26 cellular contexts compared by ENCODE assay signal in the genomic region with DNA sequence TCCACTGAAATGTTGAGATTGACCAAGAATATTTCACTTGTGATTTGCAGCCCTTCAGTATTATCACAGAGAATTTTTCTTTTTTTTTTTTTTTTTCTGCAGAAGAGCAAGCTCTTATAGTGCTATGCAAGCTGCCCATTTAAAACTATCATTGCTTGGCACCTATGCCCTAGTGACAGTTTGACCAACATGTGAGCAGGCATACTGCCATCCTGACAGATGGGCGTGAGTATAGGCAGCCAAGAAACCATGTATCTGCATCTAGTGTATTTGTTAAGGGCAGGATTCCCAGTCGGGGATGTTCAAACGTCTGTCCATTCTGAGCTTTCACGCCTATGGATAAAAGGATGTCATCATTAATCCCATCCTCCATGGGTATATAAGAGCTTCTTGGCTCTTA. TPM values are rescaled to one million over a fixed set of nuclear protein-coding genes. Genes with fewer than 3 reads are reported as not detected.
DNase-seq lines count a peak whose midpoint lies in the region; ATAC-seq and TF ChIP-seq lines count a peak whose summit lies in the region.
"Had no signal": no experiment of that assay in that cellular context is flagged by ENCODE, and none has a peak within 500 bp of the region (broad histone marks: within the 10 kb centered on the region; RNA-seq: fewer than 3 reads in every experiment).

No MANE protein-coding gene starts in this region.

- DNase-seq in NCI-H345 (lab: John Stamatoyannopoulos, UW) (peak; percentile 3), NCI-H345 treated with DMSO at 0.1 percent for 48 hours (lab: John Stamatoyannopoulos, UW; ENCODE audit: unreplicated experiment) (no peak), NCI-H446 treated with DMSO at 0.1 percent for 48 hours (lab: John Stamatoyannopoulos, UW) (peak; percentile 99), colonic mucosa (peak; percentile 22), occipital lobe (lab: John Stamatoyannopoulos, UW) (peak; percentile 1)
- DNase-seq in activated CD4-positive, CD25-positive, alpha-beta regulatory T cell (lab: John Stamatoyannopoulos, UW), result no peak
- DNase-seq: activated CD8-positive, alpha-beta T cell treated with anti-CD3 and anti-CD28 coated beads, Interleukin-2, amount 10 ng/mL, durations not matched to agents 7 days and 5 days; activated naive CD4-positive, alpha-beta T cell treated with anti-CD3 and anti-CD28 coated beads, Interleukin-2, amount 10 ng/mL, durations not matched to agents 7 days and 5 days; activated T-cell treated with anti-CD3 and anti-CD28 coated beads, Interleukin-2, amount 50 U/mL, for 24 hours; effector memory CD8-positive, alpha-beta T cell; GF-D8; naive thymus-derived CD8-positive, alpha-beta T cell; NCI-H1417 treated with DMSO at 0.1 percent for 48 hours; NCI-H226; OCI-M1; SJCRH30; stimulated activated CD4-positive, alpha-beta T cell treated with anti-CD3 and anti-CD28 coated beads, Interleukin-4, amount 100 ng/mL, for 24 hours; stomach had no signal

- H3K36me3 ChIP-seq in colonic mucosa, result no peaks in the 10 kb centered on the region
- H3K36me3 ChIP-seq: stomach had no signal

- no peak for TF ChIP-seq CTCF in colonic mucosa (IDR thresholded peaks at IDR 0.05)

- no peaks in the 10 kb centered on the region for H3K4me1 ChIP-seq in colonic mucosa
- H3K4me1 ChIP-seq: parathyroid adenoma had no signal

- H3K4me3 ChIP-seq in colonic mucosa, result no peak overlapping the region
- H3K4me3 ChIP-seq: hepatocyte, SJCRH30, smooth muscle cell, stomach had no signal

- intact Hi-C loops in colonic mucosa (cut with DNase I), result no loop called here

- H3K9ac ChIP-seq in colonic mucosa (ENCODE audit: low read depth in 2 of 2, low read length in 2 of 2), result no peak overlapping the region
- H3K9ac ChIP-seq: KMS-11, parathyroid adenoma had no signal

- H3K9me3 ChIP-seq in colonic mucosa, result no peaks in the 10 kb centered on the region
- H3K9me3 ChIP-seq: stomach had no signal

- no peak for ATAC-seq in GM18873 (IDR thresholded peaks at IDR 0.05; ENCODE audit: low FRiP score, unreplicated experiment)
- ATAC-seq in GM21360 (IDR thresholded peaks at IDR 0.05; ENCODE audit: unreplicated experiment), result no peak
- ATAC-seq: activated CD8-positive, alpha-beta T cell treated with anti-CD3 and anti-CD28 coated beads, Interleukin-2, amount 10 ng/mL, durations not matched to agents 7 days and 5 days; effector memory CD8-positive, alpha-beta T cell; naive thymus-derived CD8-positive, alpha-beta T cell; WTC11 had no signal

- no peaks in the 10 kb centered on the region for H3K27me3 ChIP-seq in colonic mucosa
- H3K27me3 ChIP-seq: hepatocyte, SJCRH30, stomach had no signal

- H3K27ac ChIP-seq in colonic mucosa, result no peak overlapping the region
- H3K27ac ChIP-seq: C4-2B, hepatocyte, KMS-11, parathyroid adenoma, stomach had no signal

RNA-seq across cellular contexts. Expression of a gene that starts 8.7 kb away (rescaled TPM):
- 10 to 100 TPM; 13.0 to 35.9 TPM for total RNA-seq in colonic mucosa
- 63.5 TPM for total RNA-seq in occipital lobe

Comparison
In these comparisons a context has a peak if more than half of its experiments do, and no peak if none do; other contexts are left out.
1. DNase-seq: peak in NCI-H345 (single experiment), NCI-H446 treated with DMSO at 0.1 percent for 48 hours (single experiment), colonic mucosa (single experiment) and occipital lobe (single experiment); none in NCI-H345 treated with DMSO at 0.1 percent for 48 hours (single experiment) and activated CD4-positive, CD25-positive, alpha-beta regulatory T cell (0 of 4).